In genomic region chr17:44862278-44862914, GRCh38 we compare ENCODE assay signal across 1 cellular context.
A peak's percentile ranks its signal among the peaks of the same experiment; 100 is the strongest.
TF ChIP-seq lines count a peak whose summit lies in the region.

No MANE protein-coding gene starts in this region.

TF ChIP-seq in HepG2, 621 proteins besides CTCF, POLR2A, EP300 and RAD21 (continued from another document and continues in another):
- TF ChIP-seq ZFP82 (CRISPR knock-in tag; IDR thresholded peaks at IDR 0.05; ENCODE audit: borderline replicate concordance): 0 out of 2 replicates have a peak, but pooled peaks have one; percentile 51
- 0 out of 2 replicates have a peak, but pooled peaks have one; percentile 20 for TF ChIP-seq ARID5B (CRISPR knock-in tag; IDR thresholded peaks at IDR 0.05)
- TF ChIP-seq ZNF556 (CRISPR knock-in tag; IDR thresholded peaks at IDR 0.05; ENCODE audit: borderline replicate concordance): no peak; the same call in 1 of the 2 replicates
- TF ChIP-seq ZNF10 (CRISPR knock-in tag; IDR thresholded peaks at IDR 0.05; ENCODE audit: borderline replicate concordance, low read depth): no peak
- no peak for TF ChIP-seq LCORL (IDR thresholded peaks at IDR 0.05)
- TF ChIP-seq LCORL (CRISPR knock-in tag; IDR thresholded peaks at IDR 0.05): peak; percentile 79
- TF ChIP-seq MAX (IDR thresholded peaks at IDR 0.05): 0 out of 2 replicates have a peak, but pooled peaks have one; percentile 36
- 0 out of 2 replicates have a peak, but pooled peaks have one; percentile 27 for TF ChIP-seq ZNF501 (CRISPR knock-in tag; IDR thresholded peaks at IDR 0.05)
- TF ChIP-seq RARA (CRISPR knock-in tag; IDR thresholded peaks at IDR 0.05): peak; percentile 34
- peak; percentile 39; the same call in 1 of the 2 replicates for TF ChIP-seq SP4 (CRISPR knock-in tag; IDR thresholded peaks at IDR 0.05)
- TF ChIP-seq ESRRA (CRISPR knock-in tag; IDR thresholded peaks at IDR 0.05; ENCODE audit: low read depth): peak; percentile 46; the same call in 1 of the 2 replicates
- no peak for TF ChIP-seq HMG20A (CRISPR knock-in tag; IDR thresholded peaks at IDR 0.05; ENCODE audit: borderline replicate concordance)
- no peak for TF ChIP-seq HNRNPH1 (optimal IDR thresholded peaks at IDR 0.05; ENCODE audit: low read depth, low read length)
- no peak for TF ChIP-seq NR3C1 (CRISPR knock-in tag; IDR thresholded peaks at IDR 0.05)
- no peak for TF ChIP-seq ARHGAP35 (CRISPR knock-in tag; IDR thresholded peaks at IDR 0.05; ENCODE audit: borderline replicate concordance)
- TF ChIP-seq ZNF746 (CRISPR knock-in tag; IDR thresholded peaks at IDR 0.05): peak; percentile 39; the same call in 1 of the 2 replicates
- no peak for TF ChIP-seq ZNF446 (CRISPR knock-in tag; IDR thresholded peaks at IDR 0.05)
- 0 out of 2 replicates have a peak, but pooled peaks have one; percentile 23 for TF ChIP-seq ZNF761 (CRISPR knock-in tag; conservative IDR thresholded peaks at IDR 0.05)
- peak; percentile 79; the same call in 1 of the 2 replicates for TF ChIP-seq ZNF431 (CRISPR knock-in tag; IDR thresholded peaks at IDR 0.05; ENCODE audit: borderline replicate concordance, low read depth)
- no peak for TF ChIP-seq ZC3H4 (CRISPR knock-in tag; IDR thresholded peaks at IDR 0.05; ENCODE audit: borderline replicate concordance)
- peak; percentile 50; the same call in 1 of the 2 replicates for TF ChIP-seq IRF2 (CRISPR knock-in tag; IDR thresholded peaks at IDR 0.05)
- TF ChIP-seq SAP130 (CRISPR knock-in tag; IDR thresholded peaks at IDR 0.05; ENCODE audit: low read depth): peak; percentile 14; the same call in 1 of the 2 replicates
- TF ChIP-seq ZNF121 (CRISPR knock-in tag; IDR thresholded peaks at IDR 0.05): peak; percentile 41; the same call in 1 of the 2 replicates
- TF ChIP-seq MATR3 (CRISPR knock-in tag; IDR thresholded peaks at IDR 0.05): no peak
- 0 out of 2 replicates have a peak, but pooled peaks have one; percentile 47 for TF ChIP-seq NR2F2 (IDR thresholded peaks at IDR 0.05; ENCODE audit: borderline replicate concordance, low read depth)
- no peak for TF ChIP-seq ZNF282 (IDR thresholded peaks at IDR 0.05; ENCODE audit: partially characterized antibody)
- peak; percentile 36 for TF ChIP-seq ZNF687 (CRISPR knock-in tag; IDR thresholded peaks at IDR 0.05)
- TF ChIP-seq ZBTB3 (CRISPR knock-in tag; IDR thresholded peaks at IDR 0.05; ENCODE audit: borderline replicate concordance, low read depth): no peak; the same call in 1 of the 2 replicates
- 0 out of 2 replicates have a peak, but pooled peaks have one; percentile 54 for TF ChIP-seq ZNF891 (CRISPR knock-in tag; IDR thresholded peaks at IDR 0.05)
- peak; percentile 26; the same call in 1 of the 2 replicates for TF ChIP-seq ZNF280D (CRISPR knock-in tag; IDR thresholded peaks at IDR 0.05)
- peak; percentile 79 for TF ChIP-seq HNF4G (IDR thresholded peaks at IDR 0.05; ENCODE audit: borderline replicate concordance, low read depth, low read length)
- TF ChIP-seq HNF4G (CRISPR knock-in tag; IDR thresholded peaks at IDR 0.05; ENCODE audit: borderline replicate concordance, low read depth): no peak
- peak; percentile 78 for TF ChIP-seq HNF4A (CRISPR knock-in tag; IDR thresholded peaks at IDR 0.05)
- no peak for TF ChIP-seq ZNF367 (CRISPR knock-in tag; IDR thresholded peaks at IDR 0.05; ENCODE audit: borderline replicate concordance)
- peak; percentile 62; the same call in 1 of the 2 replicates for TF ChIP-seq MTA1 (CRISPR knock-in tag; IDR thresholded peaks at IDR 0.05; ENCODE audit: borderline replicate concordance)
- TF ChIP-seq HNF1B (CRISPR knock-in tag; IDR thresholded peaks at IDR 0.05): 0 out of 2 replicates have a peak, but pooled peaks have one; percentile 26
- peak; percentile 96 for TF ChIP-seq ZMYM3 (CRISPR knock-in tag; IDR thresholded peaks at IDR 0.05)
- TF ChIP-seq NKX3-1 (CRISPR knock-in tag; IDR thresholded peaks at IDR 0.05): no peak
- peak; percentile 37; the same call in 1 of the 2 replicates for TF ChIP-seq ZMYM4 (CRISPR knock-in tag; IDR thresholded peaks at IDR 0.05)
- TF ChIP-seq RFX3 (CRISPR knock-in tag; IDR thresholded peaks at IDR 0.05): no peak
- 0 out of 2 replicates have a peak, but pooled peaks have one; percentile 19 for TF ChIP-seq ZFP41 (CRISPR knock-in tag; IDR thresholded peaks at IDR 0.05; ENCODE audit: borderline replicate concordance)
- peak; percentile 80 for TF ChIP-seq PAXIP1 (CRISPR knock-in tag; conservative IDR thresholded peaks at IDR 0.05)
- peak; percentile 63 for TF ChIP-seq SALL1 (CRISPR knock-in tag; IDR thresholded peaks at IDR 0.05)
- TF ChIP-seq SOX6 (IDR thresholded peaks at IDR 0.05): no peak
- peak; percentile 30; the same call in 1 of the 2 replicates for TF ChIP-seq SOX6 (CRISPR knock-in tag; IDR thresholded peaks at IDR 0.05)
- peak; percentile 71; the same call in 1 of the 2 replicates for TF ChIP-seq ZMYM2 (CRISPR knock-in tag; IDR thresholded peaks at IDR 0.05)
- TF ChIP-seq MIXL1 (CRISPR knock-in tag; IDR thresholded peaks at IDR 0.05): 0 out of 2 replicates have a peak, but pooled peaks have one; percentile 41
- 0 out of 2 replicates have a peak, but pooled peaks have one; percentile 35 for TF ChIP-seq ZFX (CRISPR knock-in tag; IDR thresholded peaks at IDR 0.05; ENCODE audit: low read depth)
- TF ChIP-seq HDAC1 (CRISPR knock-in tag; IDR thresholded peaks at IDR 0.05): peak; percentile 41; the same call in 1 of the 2 replicates
- 0 out of 2 replicates have a peak, but pooled peaks have one; percentile 17 for TF ChIP-seq POGZ (CRISPR knock-in tag; IDR thresholded peaks at IDR 0.05)
- peak; percentile 63; the same call in 1 of the 2 replicates for TF ChIP-seq RCOR2 (CRISPR knock-in tag; IDR thresholded peaks at IDR 0.05)
- peak; percentile 73; the same call in 1 of the 2 replicates for TF ChIP-seq ZBTB7A (CRISPR knock-in tag; IDR thresholded peaks at IDR 0.05)
